In the genomic region with DNA sequence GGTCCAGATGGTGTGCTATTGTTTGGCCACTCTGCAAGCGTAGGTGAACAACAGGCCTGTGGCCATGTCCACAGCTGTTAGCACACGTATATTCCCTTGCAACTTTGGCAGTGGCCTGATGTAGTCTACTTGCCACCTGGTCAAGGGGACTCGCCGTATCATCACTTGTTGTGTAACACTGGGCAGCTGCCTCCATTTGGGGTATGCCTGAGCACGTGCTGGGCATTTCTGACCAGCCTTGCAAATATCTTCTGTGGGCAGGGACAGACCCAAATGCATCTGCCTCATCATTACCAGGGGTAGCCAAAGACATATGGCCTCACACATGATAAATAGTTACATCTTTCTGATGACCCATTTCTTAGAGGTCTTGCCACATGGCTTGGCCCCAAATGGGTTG, we compare ENCODE assay signal across 24 cellular contexts.
"Had no signal": no experiment of that assay in that cellular context is flagged by ENCODE, and none has a peak within 500 bp of the region (broad histone marks: within the 10 kb centered on the region; RNA-seq: fewer than 3 reads in every experiment).

No MANE protein-coding gene starts in this region.

- DNase-seq: Kasumi-1, KG1, MG63, NCI-H1048, NCI-H1092 treated with DMSO at 0.1 percent for 48 hours, NCI-H1105 treated with DMSO at 0.1 percent for 48 hours, NCI-H1417, NCI-H1436 treated with DMSO at 0.1 percent for 48 hours, NCI-H1694 treated with DMSO at 0.1 percent for 48 hours, NCI-H187 treated with DMSO at 0.1 percent for 48 hours, NCI-H2029, NCI-H2081, NCI-H2171 treated with DMSO at 0.1 percent for 48 hours, NCI-H2227 treated with DMSO at 0.1 percent for 48 hours, NCI-H345, NCI-H446, NCI-H510A treated with DMSO at 0.1 percent for 48 hours, NCI-H524 treated with DMSO at 0.1 percent for 48 hours, NCI-H774, PC-9, SHP77, SIG-M5, SJCRH30, T-cell had no signal
